ENCODE assay signal across 9 cellular contexts in the genomic region with DNA sequence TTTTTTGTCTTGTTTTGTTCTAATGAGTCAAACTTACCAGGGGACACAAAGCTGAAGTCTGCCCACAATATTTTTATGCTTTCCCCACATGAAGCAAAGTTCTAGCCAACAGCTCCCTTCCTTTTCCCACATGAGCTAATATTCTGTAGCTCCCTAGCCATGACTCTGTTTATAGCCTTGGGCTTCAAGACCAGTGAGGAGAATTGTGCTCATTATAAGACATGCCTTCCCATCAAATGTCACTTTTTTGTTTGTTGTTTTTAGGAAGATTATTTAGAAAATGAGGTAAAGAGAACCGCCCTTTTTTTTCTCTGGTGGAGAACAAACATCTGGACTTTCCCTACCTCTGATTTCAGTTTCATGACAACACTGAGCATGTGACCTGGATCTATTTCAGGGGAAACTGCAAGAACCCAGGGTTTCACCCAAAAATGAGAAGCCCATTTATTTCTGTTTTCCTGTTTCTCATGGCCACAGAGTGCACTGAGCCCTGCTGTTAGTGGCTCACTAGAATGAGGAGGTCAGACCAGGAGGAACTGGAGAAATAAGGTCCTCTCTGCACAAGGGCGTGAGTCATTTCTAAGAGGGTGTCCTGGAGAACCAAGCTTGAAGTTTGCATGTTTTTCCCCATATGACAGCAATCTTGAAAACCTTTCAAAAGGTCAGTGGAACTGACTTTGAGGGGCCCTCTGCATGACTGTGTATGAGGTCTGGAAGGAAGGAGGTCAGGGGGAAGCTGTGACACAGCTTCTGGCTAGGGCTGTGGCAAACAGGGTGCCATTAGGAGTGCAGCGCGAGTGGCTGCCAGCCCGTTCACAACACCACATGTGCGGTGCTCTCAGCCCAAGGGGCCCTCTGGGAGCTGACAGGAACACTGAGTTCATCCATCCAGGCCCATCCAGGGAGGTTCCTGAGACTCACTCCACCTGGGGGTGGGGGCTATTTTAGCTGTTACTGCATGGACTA. TPM values are rescaled to one million over a fixed set of nuclear protein-coding genes. Genes with fewer than 3 reads are reported as not detected.
DNase-seq lines count a peak whose midpoint lies in the region; ATAC-seq and TF ChIP-seq lines count a peak whose summit lies in the region.
"Had no signal": no experiment of that assay in that cellular context is flagged by ENCODE, and none has a peak within 500 bp of the region (broad histone marks: within the 10 kb centered on the region; RNA-seq: fewer than 3 reads in every experiment).

No MANE protein-coding gene starts in this region.

- no peak for TF ChIP-seq POLR2A in esophagus squamous epithelium (IDR thresholded peaks at IDR 0.05)

- H3K4me1 ChIP-seq in neutrophil (ENCODE audit: control insufficient read depth in 1 of 2, insufficient read depth in 1 of 2, low read depth in 1 of 2, low read length in 1 of 2), result peaks cover 43 to 50% of the 10 kb centered on the region in 2 experiments
- H3K4me1 ChIP-seq in esophagus squamous epithelium, result peaks cover 0 to 18% (median 0%) of the 10 kb centered on the region in 3 donors

- H3K27me3 ChIP-seq in neutrophil (no peaks in the 10 kb centered on the region), esophagus squamous epithelium (no peaks in the 10 kb centered on the region)

- intact Hi-C loops in esophagus squamous epithelium (cut with DNase I), result no loop called here

- 50 to 54% methylated on average over 2 to 5 of the region's 6 CpGs for WGBS in esophagus squamous epithelium, 2 donors

- H3K4me3 ChIP-seq in GM12864 (ENCODE audit: low read depth, low read length) (no peak overlapping the region), astrocyte of the spinal cord (ENCODE audit: low read depth, low read length) (no peak overlapping the region), neutrophil (ENCODE audit: low read depth in 1 of 2, low read length in 1 of 2) (peak overlapping the region; percentile 27 to 41), esophagus squamous epithelium (no peak overlapping the region)

- ATAC-seq in GM19467 (IDR thresholded peaks at IDR 0.05; ENCODE audit: unreplicated experiment) (peak; percentile 79), HG03457 (IDR thresholded peaks at IDR 0.05; ENCODE audit: unreplicated experiment) (peak; percentile 72)
- ATAC-seq: Panc1 had no signal

- H3K9me3 ChIP-seq in neutrophil, result no peaks in the 10 kb centered on the region
- H3K9me3 ChIP-seq in esophagus squamous epithelium, result no peaks in the 10 kb centered on the region

- H3K36me3 ChIP-seq in neutrophil (no peaks in the 10 kb centered on the region), esophagus squamous epithelium (no peaks in the 10 kb centered on the region)

- in situ Hi-C loops in astrocyte of the spinal cord (cut with HindIII; ENCODE audit: low sequenced_read_pairs), result no loop called here

- H3K27ac ChIP-seq in neutrophil (peak overlapping the region; percentile 98), esophagus squamous epithelium (peak overlapping the region in 2 of 4 donors; percentile 59 to 66)

- TF ChIP-seq CTCF in GM12864 (IDR thresholded peaks at IDR 0.05; ENCODE audit: low read depth, low read length, missing control alignments) (no peak), astrocyte of the spinal cord (IDR thresholded peaks at IDR 0.05; ENCODE audit: low read depth, low read length) (no peak), neutrophil (IDR thresholded peaks at IDR 0.05) (no peak), esophagus squamous epithelium (IDR thresholded peaks at IDR 0.05) (no peak)

- DNase-seq in GM12864 (ENCODE audit: low read depth) (peak; percentile 75), astrocyte of the spinal cord (ENCODE audit: low read depth, low spot score) (peak; percentile 53), SK-N-DZ (ENCODE audit: low spot score) (no peak), DMS153 (lab: John Stamatoyannopoulos, UW) (no peak), esophagus squamous epithelium (lab: John Stamatoyannopoulos, UW) (no peak)

RNA-seq across cellular contexts. Expression of gene CHST7, which starts 55.1 kb away (rescaled TPM):
- polyA plus RNA-seq in SK-N-DZ (2014; cell fraction: cytosol; rRNA removed), result 3.4 and 3.9 TPM in 2 replicates
- 1.4 and 2.6 TPM in 2 replicates for polyA plus RNA-seq in SK-N-DZ (2014; cell fraction: nucleus; rRNA removed)
- total RNA-seq in esophagus squamous epithelium, result 10 to 100 TPM in 1 of 4 donors, 1 to 10 TPM in 3; 1.2 to 11.8 (median 3.9) TPM

Comparison
In these comparisons a context has a peak if more than half of its experiments do, and no peak if none do; other contexts are left out.
1. DNase-seq: peak in GM12864 (single experiment) and astrocyte of the spinal cord (single experiment); none in SK-N-DZ (single experiment), DMS153 (single experiment) and esophagus squamous epithelium (single experiment).
2. H3K4me3 ChIP-seq: peak in neutrophil (2 of 2); none in GM12864 (single experiment), astrocyte of the spinal cord (single experiment) and esophagus squamous epithelium (0 of 4).